ENCODE assay signal across 6 cellular contexts in genomic region chr2:21371499-21372003, GRCh38.
"Had no signal": no experiment of that assay in that cellular context is flagged by ENCODE, and none has a peak within 500 bp of the region (broad histone marks: within the 10 kb centered on the region; RNA-seq: fewer than 3 reads in every experiment).

No MANE protein-coding gene starts in this region.

- H3K9ac ChIP-seq: KMS-11 had no signal

- DNase-seq: Karpas-422, KBM-7, KG1 had no signal

- H3K4me2 ChIP-seq: KMS-11 had no signal

- H3K27ac ChIP-seq: HL-60, KMS-11 had no signal

- FAIRE-seq: HTR-8/SVneo had no signal
